19 cellular contexts compared by ENCODE assay signal in genomic region chr4:40335508-40335860, GRCh38. TPM values are rescaled to one million over a fixed set of nuclear protein-coding genes. Genes with fewer than 3 reads are reported as not detected.
DNase-seq lines count a peak whose midpoint lies in the region; ATAC-seq and TF ChIP-seq lines count a peak whose summit lies in the region.
"Had no signal": no experiment of that assay in that cellular context is flagged by ENCODE, and none has a peak within 500 bp of the region (broad histone marks: within the 10 kb centered on the region; RNA-seq: fewer than 3 reads in every experiment).

No MANE protein-coding gene starts in this region.

- H3K4me3 Mint-ChIP-seq in Caco-2 (ENCODE audit: unreplicated experiment): no peak overlapping the region
- H3K4me3 Mint-ChIP-seq: activated CD8-positive, alpha-beta memory T cell treated with anti-CD3 and anti-CD28 coated beads, Interleukin-2, amount 10 ng/mL, durations not matched to agents 7 days and 5 days; B cell had no signal

- H3K4me3 ChIP-seq in Caco-2 (ENCODE audit: low read depth, low read length) (no peak overlapping the region), HUES64 (ENCODE audit: low read length) (peak overlapping the region; percentile 17; the same call in 1 of the 2 replicates), cardiac fibroblast (replicated peaks in 1 of 2; ENCODE audit: low read depth in 2 of 2, low read length in 2 of 2) (no peak overlapping the region)
- H3K4me3 ChIP-seq: heart left ventricle, prostate gland had no signal

- no peaks in the 10 kb centered on the region for H3K9me3 Mint-ChIP-seq in Caco-2 (ENCODE audit: unreplicated experiment)

- CTCF ChIA-PET in Caco-2 (lab: Charles Lee): no interaction called here

- POLR2A ChIA-PET in Caco-2 (lab: Charles Lee): no interaction called here

- ATAC-seq in GM19397 (IDR thresholded peaks at IDR 0.05; ENCODE audit: unreplicated experiment): no peak
- ATAC-seq: activated CD4-positive, CD25-positive, alpha-beta regulatory T cell treated with anti-CD3 and anti-CD28 coated beads, Interleukin-2, amount 50 U/mL, for 24 hours; activated CD8-positive, alpha-beta memory T cell treated with anti-CD3 and anti-CD28 coated beads, Interleukin-2, amount 10 ng/mL, durations not matched to agents 7 days and 5 days; heart left ventricle had no signal

- DNase-seq in Caco-2 (no peak), cardiac fibroblast (ENCODE audit: low read depth in 2 of 2) (peak; percentile 33 to 78), kidney tubule cell (ENCODE audit: low spot score) (peak; percentile 63), NOMO-1 treated with dmso at 0.1 percent for 144 hours (lab: John Stamatoyannopoulos, UW; ENCODE audit: unreplicated experiment) (no peak), T-helper 9 cell (no peak)
- no peak for DNase-seq in stimulated activated CD4-positive, alpha-beta T cell treated with anti-CD3 and anti-CD28 coated beads, Interleukin-4, amount 100 ng/mL, for 4 hours
- DNase-seq: activated CD8-positive, alpha-beta memory T cell treated with anti-CD3 and anti-CD28 coated beads, Interleukin-2, amount 10 ng/mL, durations not matched to agents 7 days and 5 days; activated naive CD4-positive, alpha-beta T cell treated with Interleukin-2 at 50 U/mL for 16 hours; DMS79; heart left ventricle; NCI-H345; stimulated activated CD4-positive, alpha-beta T cell treated with anti-CD3 and anti-CD28 coated beads, Interleukin-15, amount 100 ng/mL, for 24 hours; substantia nigra had no signal

- no peaks in the 10 kb centered on the region for H3K27me3 ChIP-seq in Caco-2 (replicated peaks; ENCODE audit: control insufficient read depth, insufficient read depth, low read length)
- H3K27me3 ChIP-seq in HUES64 (ENCODE audit: insufficient read depth, low read length): no peaks in the 10 kb centered on the region

- H3K9me3 ChIP-seq in Caco-2 (no peaks in the 10 kb centered on the region), HUES64 (ENCODE audit: insufficient read depth, low read depth, low read length) (no peaks in the 10 kb centered on the region)
- H3K9me3 ChIP-seq: heart left ventricle, prostate gland had no signal

- H3K27ac Mint-ChIP-seq in Caco-2 (ENCODE audit: unreplicated experiment): peak overlapping the region; percentile 31
- H3K27ac Mint-ChIP-seq: activated CD8-positive, alpha-beta memory T cell treated with anti-CD3 and anti-CD28 coated beads, Interleukin-2, amount 10 ng/mL, durations not matched to agents 7 days and 5 days; B cell had no signal

- H3K9ac ChIP-seq in HUES64 (ENCODE audit: low read depth, low read length): peak overlapping the region; percentile 18; the same call in 1 of the 2 replicates

- WGBS in HUES64: 83% methylated on average over 4 of the region's 4 CpGs

- peaks cover 5% of the 10 kb centered on the region for H3K4me1 Mint-ChIP-seq in Caco-2 (ENCODE audit: low read depth, unreplicated experiment)
- H3K4me1 Mint-ChIP-seq: B cell had no signal

- TF ChIP-seq CTCF in Caco-2 (IDR thresholded peaks at IDR 0.05; ENCODE audit: insufficient read depth in 1 of 2, low read depth in 1 of 2, low read length in 1 of 2, severe bottlenecking in 1 of 2, unreplicated experiment in 1 of 2) (no peak), cardiac fibroblast (IDR thresholded peaks at IDR 0.05; ENCODE audit: low read depth, low read length) (no peak)

- H3K36me3 ChIP-seq in Caco-2 (ENCODE audit: control insufficient read depth, insufficient read depth, low read length) (no peaks in the 10 kb centered on the region), HUES64 (ENCODE audit: insufficient read depth, low read length) (no peaks in the 10 kb centered on the region)
- H3K36me3 ChIP-seq: heart left ventricle, prostate gland had no signal

- no peaks in the 10 kb centered on the region for H3K36me3 Mint-ChIP-seq in Caco-2 (ENCODE audit: insufficient read depth, unreplicated experiment)
- H3K36me3 Mint-ChIP-seq: activated CD8-positive, alpha-beta memory T cell treated with anti-CD3 and anti-CD28 coated beads, Interleukin-2, amount 10 ng/mL, durations not matched to agents 7 days and 5 days had no signal

- no peaks in the 10 kb centered on the region for H3K4me1 ChIP-seq in Caco-2
- peaks cover 26% of the 10 kb centered on the region for H3K4me1 ChIP-seq in HUES64 (ENCODE audit: insufficient read depth, low read length)
- H3K4me1 ChIP-seq: heart left ventricle, prostate gland had no signal

- BruUV-seq in Caco-2 (replicated peaks; lab: Mats Ljungman, UMichigan): no TSS peak

- no peaks in the 10 kb centered on the region for H3K27me3 Mint-ChIP-seq in Caco-2 (ENCODE audit: insufficient read depth, unreplicated experiment)

- H3K27ac ChIP-seq in HUES64 (ENCODE audit: low read depth, low read length): no peak overlapping the region
- H3K27ac ChIP-seq: heart left ventricle, prostate gland had no signal

- intact Hi-C loops in Caco-2 (cut with micrococcal nuclease; ENCODE audit: unreplicated experiment): no loop called here

RNA-seq across cellular contexts. Expression of gene CHRNA9, which starts 0.4 kb away (rescaled TPM):
- not detected in 2 replicates for total RNA-seq in Caco-2 (2022)
- 2.7 TPM for polyA plus RNA-seq in HUES64 (2013, experiment 1 of 2)
- 3.0 TPM for polyA plus RNA-seq in HUES64 (2013, experiment 2 of 2)
- total RNA-seq: B cell, cardiac septum, heart left ventricle, prostate gland had no signal
- polyA plus RNA-seq: heart left ventricle had no signal

Comparison
In these comparisons a context has a peak if more than half of its experiments do, and no peak if none do; other contexts are left out.
1. DNase-seq: peak in cardiac fibroblast (2 of 2) and kidney tubule cell (single experiment); none in Caco-2 (0 of 2), NOMO-1 treated with dmso at 0.1 percent for 144 hours (single experiment), stimulated activated CD4-positive, alpha-beta T cell treated with anti-CD3 and anti-CD28 coated beads, Interleukin-4, amount 100 ng/mL, for 4 hours (0 of 2) and T-helper 9 cell (single experiment).